Comparison of ENCODE assay signal across 27 cellular contexts in genomic region chr2:137775529-137775928, GRCh38.
DNase-seq lines count a peak whose midpoint lies in the region; ATAC-seq and TF ChIP-seq lines count a peak whose summit lies in the region.
"Had no signal": no experiment of that assay in that cellular context is flagged by ENCODE, and none has a peak within 500 bp of the region (broad histone marks: within the 10 kb centered on the region; RNA-seq: fewer than 3 reads in every experiment).

No MANE protein-coding gene starts in this region.

- H3K4me1 Mint-ChIP-seq in mesothelial cell of epicardium (peaks cover 12% of the 10 kb centered on the region), type B pancreatic cell (ENCODE audit: unreplicated experiment) (peaks cover 3% of the 10 kb centered on the region)
- H3K4me1 Mint-ChIP-seq: B cell had no signal

- H3K4me3 Mint-ChIP-seq in mesothelial cell of epicardium (no peak overlapping the region), type B pancreatic cell (no peak overlapping the region)
- H3K4me3 Mint-ChIP-seq: B cell; CD8-positive, alpha-beta T cell had no signal

- no peaks in the 10 kb centered on the region for H3K36me3 Mint-ChIP-seq in mesothelial cell of epicardium
- no peaks in the 10 kb centered on the region for H3K36me3 Mint-ChIP-seq in type B pancreatic cell
- H3K36me3 Mint-ChIP-seq: CD8-positive, alpha-beta T cell had no signal

- no peak for ATAC-seq in HG03432 (IDR thresholded peaks at IDR 0.05; ENCODE audit: unreplicated experiment)
- ATAC-seq: CD8-positive, alpha-beta T cell; HCT116; Panc1 had no signal

- DNase-seq in SIG-M5 treated with dmso at 0.1 percent for 504 hours (lab: John Stamatoyannopoulos, UW; ENCODE audit: unreplicated experiment) (peak; percentile 6), SIG-M5 (lab: John Stamatoyannopoulos, UW) (no peak), mesothelial cell of epicardium (ENCODE audit: low spot score in 2 of 2, unreplicated experiment in 2 of 2) (no peak), type B pancreatic cell (ENCODE audit: extremely low spot score, unreplicated experiment) (no peak), NCI-H2171 (lab: John Stamatoyannopoulos, UW) (no peak), Kasumi-1 (lab: John Stamatoyannopoulos, UW) (no peak)
- DNase-seq: CD8-positive, alpha-beta T cell; DMS79 treated with DMSO at 0.1 percent for 48 hours; GF-D8; NCI-H1092 treated with DMSO at 0.1 percent for 48 hours; NCI-H1436; NCI-H187; NCI-H2081 treated with DMSO at 0.1 percent for 48 hours; NCI-H526; NCI-H82; NK-92 treated with Interleukin-12 subunit alpha and Interleukin-12 subunit beta, amount 100 ng/mL, for 24 hours; SHP77; SK-N-SH had no signal

- H3K27ac ChIP-seq in VCaP, result 0 out of 2 replicates have a peak overlapping the region, but pooled peaks have one; percentile 4
- H3K27ac ChIP-seq: 22Rv1, C4-2B, HL-60, RWPE1 had no signal

- peak overlapping the region; percentile 89 for H3K27ac Mint-ChIP-seq in mesothelial cell of epicardium
- H3K27ac Mint-ChIP-seq in type B pancreatic cell, result peak overlapping the region; percentile 17
- H3K27ac Mint-ChIP-seq: B cell; CD8-positive, alpha-beta T cell had no signal

- TF ChIP-seq CTCF in VCaP (conservative IDR thresholded peaks at IDR 0.05) (no peak), mesothelial cell of epicardium (IDR thresholded peaks at IDR 0.05; ENCODE audit: unreplicated experiment) (no peak), type B pancreatic cell (conservative IDR thresholded peaks at IDR 0.05) (no peak)

- H3K27me3 Mint-ChIP-seq in mesothelial cell of epicardium (ENCODE audit: low read depth) (no peaks in the 10 kb centered on the region), type B pancreatic cell (no peaks in the 10 kb centered on the region)
- H3K27me3 Mint-ChIP-seq: B cell had no signal

- peaks cover 10% of the 10 kb centered on the region for H3K9me3 Mint-ChIP-seq in mesothelial cell of epicardium
- H3K9me3 Mint-ChIP-seq in type B pancreatic cell, result peaks cover 5% of the 10 kb centered on the region
